25 cellular contexts compared by ENCODE assay signal in genomic region chr14:26828741-26829140, GRCh38.
"Had no signal": no experiment of that assay in that cellular context is flagged by ENCODE, and none has a peak within 500 bp of the region (broad histone marks: within the 10 kb centered on the region; RNA-seq: fewer than 3 reads in every experiment).

No MANE protein-coding gene starts in this region.

- H3K4me3 ChIP-seq: adrenal gland, Peyer's patch, SJSA1 had no signal

- H3K36me3 ChIP-seq: adrenal gland, Peyer's patch, SJSA1 had no signal

- H3K27me3 ChIP-seq: adrenal gland, Peyer's patch, SJSA1 had no signal

- DNase-seq: activated CD4-positive, alpha-beta T cell treated with anti-CD3 and anti-CD28 coated beads for 4 hours; activated CD8-positive, alpha-beta memory T cell treated with anti-CD3 and anti-CD28 coated beads, Interleukin-2, amount 50 U/mL, for 48 hours; activated CD8-positive, alpha-beta T cell treated with anti-CD3 and anti-CD28 coated beads, Interleukin-2, amount 10 ng/mL, durations not matched to agents 7 days and 5 days; activated naive CD4-positive, alpha-beta T cell treated with anti-CD3 and anti-CD28 coated beads, Interleukin-2, amount 50 U/mL, for 16 hours; activated naive CD8-positive, alpha-beta T cell treated with anti-CD3 and anti-CD28 coated beads, Interleukin-2, amount 10 ng/mL, durations not matched to agents 7 days and 5 days; activated T-cell treated with anti-CD3 and anti-CD28 coated beads, Interleukin-2, amount 50 U/mL, for 1 hour; adrenal gland; anterior cingulate cortex; cerebellar nuclear complex; IMR-90; Kasumi-1; KBM-7; NCI-H1436; NCI-H1694 treated with DMSO at 0.1 percent for 48 hours; NCI-H2029 treated with DMSO at 0.1 percent for 48 hours; NCI-H69; NK-92 treated with Interleukin-12 subunit alpha and Interleukin-12 subunit beta, amount 100 ng/mL, for 24 hours; OCI-M1; Peyer's patch; SHP77; SW 1271 had no signal

- H3K27ac ChIP-seq: adrenal gland, Peyer's patch, RWPE1, SJSA1 had no signal

- H3K9me3 ChIP-seq: adrenal gland, Peyer's patch, SJSA1 had no signal

- ATAC-seq: activated CD4-positive, CD25-positive, alpha-beta regulatory T cell treated with anti-CD3 and anti-CD28 coated beads, Interleukin-2, amount 50 U/mL, for 24 hours; activated CD8-positive, alpha-beta T cell treated with anti-CD3 and anti-CD28 coated beads, Interleukin-2, amount 10 ng/mL, durations not matched to agents 7 days and 5 days; SK-N-SH treated with all-trans-retinoic acid at 6 μM for 48 hours had no signal

- H3K4me1 ChIP-seq: adrenal gland, Peyer's patch, SJSA1 had no signal
